15 cellular contexts compared by ENCODE assay signal in the genomic region with DNA sequence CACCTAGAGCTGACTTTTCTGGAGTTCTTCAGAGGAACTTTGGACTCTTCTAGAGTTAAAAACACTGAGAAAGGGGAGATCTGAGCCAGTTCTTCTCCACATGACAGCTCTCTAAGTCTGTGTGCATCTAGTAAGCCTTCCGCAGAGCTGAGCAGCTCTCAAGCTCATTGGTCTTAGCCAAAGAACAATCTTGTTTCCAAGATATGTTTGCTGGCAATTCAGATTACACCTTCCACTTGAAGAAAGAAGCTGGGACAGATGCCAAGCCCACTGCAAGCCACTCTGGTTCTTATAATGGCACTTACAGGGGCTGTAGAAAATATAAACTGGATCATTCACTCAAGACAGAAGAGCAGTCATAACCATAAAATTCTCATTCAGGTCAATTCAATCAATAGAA.
"Had no signal": no experiment of that assay in that cellular context is flagged by ENCODE, and none has a peak within 500 bp of the region (broad histone marks: within the 10 kb centered on the region; RNA-seq: fewer than 3 reads in every experiment).

No MANE protein-coding gene starts in this region.

- H3K4me3 ChIP-seq: gastrocnemius medialis, heart right ventricle, right atrium auricular region, sigmoid colon, skin epidermis, stomach, upper lobe of left lung, vagina had no signal

- DNase-seq: effector memory CD4-positive, alpha-beta T cell; gastrocnemius medialis; heart right ventricle; hypothalamus; kidney glomerular epithelial cell; natural killer cell; sigmoid colon; stimulated activated CD4-positive, alpha-beta T cell treated with anti-CD3 and anti-CD28 coated beads, Interleukin-2, amount 100 ng/mL, for 24 hours; stimulated activated CD4-positive, alpha-beta T cell treated with anti-CD3 and anti-CD28 coated beads, Interleukin-4, amount 100 ng/mL, for 4 hours; stimulated activated naive B cell treated with anti-CD40 and anti-IgM and Interleukin-4, amounts not matched to agents 10 μg/mL and 1 μg/mL and 100 μg/mL, for 72 hours; stomach had no signal

- H3K27me3 ChIP-seq: gastrocnemius medialis, right atrium auricular region, sigmoid colon, stomach, upper lobe of left lung, vagina had no signal

- H3K9me3 ChIP-seq: gastrocnemius medialis, right atrium auricular region, upper lobe of left lung, vagina had no signal

- H3K27ac ChIP-seq: gastrocnemius medialis, heart right ventricle, right atrium auricular region, sigmoid colon, skin epidermis, stomach, upper lobe of left lung, vagina had no signal

- H3K36me3 ChIP-seq: gastrocnemius medialis, heart right ventricle, right atrium auricular region, sigmoid colon, stomach, upper lobe of left lung, vagina had no signal

- H3K4me1 ChIP-seq: gastrocnemius medialis, heart right ventricle, right atrium auricular region, sigmoid colon, upper lobe of left lung, vagina had no signal
